8 cellular contexts compared by ENCODE assay signal in the genomic region with DNA sequence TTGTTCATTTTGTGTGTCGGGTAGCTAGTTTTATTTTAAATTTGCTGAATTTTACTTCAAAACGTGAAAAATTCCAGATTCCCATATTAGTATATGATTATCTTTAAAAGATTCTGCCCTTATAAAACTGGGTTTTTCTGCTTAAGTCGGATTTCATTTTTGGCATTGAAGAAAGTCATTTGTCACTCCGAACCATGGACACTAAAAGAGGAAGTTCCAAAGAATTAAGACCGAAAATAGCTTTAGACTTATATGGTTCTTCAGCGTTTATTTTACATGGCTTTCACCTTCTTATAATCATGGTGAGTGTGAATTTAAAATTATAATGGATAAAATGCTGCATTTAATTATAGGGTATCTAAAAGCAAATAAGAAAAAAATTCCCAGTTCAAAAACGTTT. TPM values are rescaled to one million over a fixed set of nuclear protein-coding genes. Genes with fewer than 3 reads are reported as not detected.
DNase-seq lines count a peak whose midpoint lies in the region; ATAC-seq and TF ChIP-seq lines count a peak whose summit lies in the region.

No MANE protein-coding gene starts in this region.

- H3K4me3 ChIP-seq in right atrium auricular region (peak overlapping the region; percentile 75 to 89), adipocyte (ENCODE audit: low read length) (peak overlapping the region; percentile 98), left lung (peak overlapping the region; percentile 82 to 93), upper lobe of left lung (peak overlapping the region; percentile 68 to 78 (median 73))

- peak overlapping the region; percentile 98 for H3K9ac ChIP-seq in adipocyte (ENCODE audit: low read length)

- DNase-seq in right atrium auricular region (ENCODE audit: low spot score), result no peak
- DNase-seq in left cardiac atrium, result no peak
- DNase-seq in adipocyte (ENCODE audit: low read depth), result peak; percentile 22
- no peak for DNase-seq in left lung
- no peak for DNase-seq in upper lobe of left lung
- DNase-seq in midbrain (lab: John Stamatoyannopoulos, UW), result no peak
- DNase-seq in LoVo (ENCODE audit: low spot score), result no peak
- no peak for DNase-seq in AG08396 (ENCODE audit: low spot score)

- no peaks in the 10 kb centered on the region for H3K27me3 ChIP-seq in right atrium auricular region
- H3K27me3 ChIP-seq in adipocyte (replicated peaks; ENCODE audit: control insufficient read depth, insufficient read depth, low read length), result no peaks in the 10 kb centered on the region
- no peaks in the 10 kb centered on the region for H3K27me3 ChIP-seq in left lung
- no peaks in the 10 kb centered on the region for H3K27me3 ChIP-seq in upper lobe of left lung

- intact Hi-C loops in left cardiac atrium (cut with DNase I) (no loop called here), left lung (cut with DNase I) (no loop called here)

- WGBS in upper lobe of left lung, 2 donors, result 1% methylated on average over 7 of the region's 7 CpGs

- no peak for TF ChIP-seq POLR2A in upper lobe of left lung (IDR thresholded peaks at IDR 0.05)

- no peak for TF ChIP-seq EP300 in upper lobe of left lung (IDR thresholded peaks at IDR 0.05)

- ATAC-seq in left cardiac atrium (no peak), left lung (no peak), upper lobe of left lung (ENCODE audit: low FRiP score in 2 of 2) (no peak)

- H3K9me3 ChIP-seq in right atrium auricular region, result no peaks in the 10 kb centered on the region
- H3K9me3 ChIP-seq in adipocyte (ENCODE audit: control insufficient read depth, low read length), result no peaks in the 10 kb centered on the region
- no peaks in the 10 kb centered on the region for H3K9me3 ChIP-seq in left lung
- no peaks in the 10 kb centered on the region for H3K9me3 ChIP-seq in upper lobe of left lung

- peaks cover 17% of the 10 kb centered on the region for H3K36me3 ChIP-seq in right atrium auricular region
- H3K36me3 ChIP-seq in adipocyte (ENCODE audit: control insufficient read depth, insufficient read depth, low read length, severe bottlenecking), result peaks cover 24% of the 10 kb centered on the region
- H3K36me3 ChIP-seq in left lung, result peaks cover 0 to 27% of the 10 kb centered on the region in 2 donors
- peaks cover 3 to 26% (median 7%) of the 10 kb centered on the region in 4 donors for H3K36me3 ChIP-seq in upper lobe of left lung

- H3K4me1 ChIP-seq in right atrium auricular region (peaks cover 0 to 31% of the 10 kb centered on the region in 2 donors), adipocyte (ENCODE audit: control insufficient read depth, insufficient read depth, low read length) (peaks cover 17% of the 10 kb centered on the region), left lung (peaks cover 14 to 46% of the 10 kb centered on the region in 2 donors), upper lobe of left lung (peaks cover 18 to 41% (median 23%) of the 10 kb centered on the region in 4 donors)

- peak overlapping the region; percentile 95 for H3K27ac ChIP-seq in right atrium auricular region
- peak overlapping the region; percentile 91 to 98 for H3K27ac ChIP-seq in left lung
- H3K27ac ChIP-seq in upper lobe of left lung, result peak overlapping the region; percentile 86 to 96 (median 94)

- TF ChIP-seq CTCF in right atrium auricular region (IDR thresholded peaks at IDR 0.05) (no peak), left lung (IDR thresholded peaks at IDR 0.05) (no peak), upper lobe of left lung (IDR thresholded peaks at IDR 0.05) (no peak)

RNA-seq across cellular contexts. Expression of a gene that starts 1.0 kb away (rescaled TPM):
- 10 to 100 TPM; 12.0 to 12.5 TPM for total RNA-seq in right atrium auricular region
- 10 to 100 TPM; 14.6 to 15.8 TPM for total RNA-seq in left cardiac atrium
- 10 to 100 TPM; 17.6 to 22.3 TPM for total RNA-seq in left lung
- 10 to 100 TPM; 10.1 to 28.9 (median 20.4) TPM for total RNA-seq in upper lobe of left lung
